Comparison of ENCODE assay signal across 1 cellular context in genomic region chr20:16411361-16411760, GRCh38.
TF ChIP-seq lines count a peak whose summit lies in the region.

No MANE protein-coding gene starts in this region.

TF ChIP-seq in K562, 482 proteins besides CTCF, POLR2A, EP300 and RAD21 (continued from another document):
- TF ChIP-seq KLF6 (CRISPR knock-in tag; IDR thresholded peaks at IDR 0.05; ENCODE audit: borderline replicate concordance) (no peak), ARID1B (IDR thresholded peaks at IDR 0.05) (peak; percentile 87), HNRNPLL (IDR thresholded peaks at IDR 0.05; ENCODE audit: low read depth, low read length, poor library complexity, severe bottlenecking) (no peak), SMARCC2 (IDR thresholded peaks at IDR 0.05; ENCODE audit: low read depth) (0 out of 2 replicates have a peak, but pooled peaks have one; percentile 33), ZNF695 (CRISPR knock-in tag; IDR thresholded peaks at IDR 0.05) (no peak), FOXK2 (conservative IDR thresholded peaks at IDR 0.05 in 1 of 2, IDR thresholded peaks at IDR 0.05 in 1 of 2; ENCODE audit: low read depth in 2 of 2) (0 out of 4 replicates have a peak, but pooled peaks of 1 of the 2 experiments have one; percentile 14), CBX8 (IDR thresholded peaks at IDR 0.05; ENCODE audit: borderline replicate concordance, extremely low read depth, low read depth, low read length, poor library complexity, severe bottlenecking) (no peak), TRIM24 (IDR thresholded peaks at IDR 0.05) (peak; percentile 62 to 77; a peak in 2 of 4 replicates), SOX6 (IDR thresholded peaks at IDR 0.05) (peak; percentile 36; the same call in 1 of the 2 replicates), FOSL1 (tag; conservative IDR thresholded peaks at IDR 0.05) (peak; percentile 68), ZMIZ1 (IDR thresholded peaks at IDR 0.05; ENCODE audit: low read depth in 2 of 2, low read length in 2 of 2) (peak in 1 of 2 experiments; percentile 50; a peak in 1 of 4 replicates), MEIS2 (IDR thresholded peaks at IDR 0.05; ENCODE audit: partially characterized antibody) (peak; percentile 46), SAFB (IDR thresholded peaks at IDR 0.05; ENCODE audit: borderline replicate concordance, low read depth, low read length) (no peak), NRF1 (conservative IDR thresholded peaks at IDR 0.05 in 1 of 2, IDR thresholded peaks at IDR 0.05 in 1 of 2) (peak; percentile 77 to 83), PHF20 (IDR thresholded peaks at IDR 0.05; ENCODE audit: partially characterized antibody) (peak; percentile 61), CCNT2 (IDR thresholded peaks at IDR 0.05; ENCODE audit: borderline replicate concordance, extremely low read depth, insufficient read length, low read depth, low read length) (peak; percentile 35), SNIP1 (IDR thresholded peaks at IDR 0.05; ENCODE audit: low read depth) (no peak), DPF2 (IDR thresholded peaks at IDR 0.05) (peak; percentile 77), TEAD4 (IDR thresholded peaks at IDR 0.05; ENCODE audit: low read length) (peak; percentile 90), TEAD4 (CRISPR knock-in tag; IDR thresholded peaks at IDR 0.05; ENCODE audit: borderline replicate concordance) (no peak), TCF3 (CRISPR knock-in tag; IDR thresholded peaks at IDR 0.05) (peak; percentile 95), MTA2 (IDR thresholded peaks at IDR 0.05; ENCODE audit: low read depth) (peak; percentile 84), ZFP30 (CRISPR knock-in tag; IDR thresholded peaks at IDR 0.05; ENCODE audit: borderline replicate concordance) (no peak), CLOCK (CRISPR knock-in tag; IDR thresholded peaks at IDR 0.05; ENCODE audit: borderline replicate concordance) (no peak)
- TF ChIP-seq, protein P1, sequence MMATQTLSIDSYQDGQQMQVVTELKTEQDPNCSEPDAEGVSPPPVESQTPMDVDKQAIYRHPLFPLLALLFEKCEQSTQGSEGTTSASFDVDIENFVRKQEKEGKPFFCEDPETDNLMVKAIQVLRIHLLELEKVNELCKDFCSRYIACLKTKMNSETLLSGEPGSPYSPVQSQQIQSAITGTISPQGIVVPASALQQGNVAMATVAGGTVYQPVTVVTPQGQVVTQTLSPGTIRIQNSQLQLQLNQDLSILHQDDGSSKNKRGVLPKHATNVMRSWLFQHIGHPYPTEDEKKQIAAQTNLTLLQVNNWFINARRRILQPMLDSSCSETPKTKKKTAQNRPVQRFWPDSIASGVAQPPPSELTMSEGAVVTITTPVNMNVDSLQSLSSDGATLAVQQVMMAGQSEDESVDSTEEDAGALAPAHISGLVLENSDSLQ (IDR thresholded peaks at IDR 0.05): no peak
- TF ChIP-seq, protein P2, sequence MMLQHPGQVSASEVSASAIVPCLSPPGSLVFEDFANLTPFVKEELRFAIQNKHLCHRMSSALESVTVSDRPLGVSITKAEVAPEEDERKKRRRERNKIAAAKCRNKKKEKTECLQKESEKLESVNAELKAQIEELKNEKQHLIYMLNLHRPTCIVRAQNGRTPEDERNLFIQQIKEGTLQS (IDR thresholded peaks at IDR 0.05): 0 out of 2 replicates have a peak, but pooled peaks have one; percentile 8
- TF ChIP-seq, protein P2 (CRISPR knock-in tag; conservative IDR thresholded peaks at IDR 0.05): no peak
